31 cellular contexts compared by ENCODE assay signal in genomic region chr2:8170552-8170951, GRCh38.
DNase-seq lines count a peak whose midpoint lies in the region; ATAC-seq, FAIRE-seq and TF ChIP-seq lines count a peak whose summit lies in the region.
"Had no signal": no experiment of that assay in that cellular context is flagged by ENCODE, and none has a peak within 500 bp of the region (broad histone marks: within the 10 kb centered on the region; RNA-seq: fewer than 3 reads in every experiment).

No MANE protein-coding gene starts in this region.

- no peak overlapping the region for H3K23ac ChIP-seq in H1 (ENCODE audit: insufficient read length)

- no peak overlapping the region for H2AK5ac ChIP-seq in H1 (ENCODE audit: low read depth, low read length)

- no peak overlapping the region for H3K4ac ChIP-seq in H1 (replicated peaks; ENCODE audit: insufficient read length, low read depth, low read length)

- no peak overlapping the region for H3K4me3 Mint-ChIP-seq in GM23338
- no peak overlapping the region for H3K4me3 Mint-ChIP-seq in naive thymus-derived CD8-positive, alpha-beta T cell
- H3K4me3 Mint-ChIP-seq: CD14-positive monocyte; naive B cell; stimulated activated naive CD8-positive, alpha-beta T cell treated with anti-CD3 and anti-CD28 coated beads, Interleukin-15, Interleukin-2, amounts not matched to agents 100 ng/mL and 50 ng/mL, for 24 hours had no signal

- peaks cover 4% of the 10 kb centered on the region for H3K4me1 Mint-ChIP-seq in GM23338
- peaks cover 0 to 19% (median 4%) of the 10 kb centered on the region in 4 donors for H3K4me1 Mint-ChIP-seq in naive thymus-derived CD8-positive, alpha-beta T cell
- H3K4me1 Mint-ChIP-seq: naive B cell had no signal

- H3K27me3 ChIP-seq in GM23338 (ENCODE audit: insufficient read depth) (no peaks in the 10 kb centered on the region), H1 (replicated peaks in 1 of 4; ENCODE audit: control insufficient read depth in 3 of 4, extremely low read depth in 1 of 4, insufficient read depth in 3 of 4, low read length in 3 of 4) (no peaks in the 10 kb centered on the region; a peak in 1 of 7 replicates), smooth muscle cell (ENCODE audit: low read depth) (no peaks in the 10 kb centered on the region)
- H3K27me3 ChIP-seq: ovary, SJSA1, testis had no signal

- no peaks in the 10 kb centered on the region for H4K20me1 ChIP-seq in GM23338 (replicated peaks; ENCODE audit: insufficient read depth)
- H4K20me1 ChIP-seq in H1 (replicated peaks in 1 of 2; ENCODE audit: control insufficient read depth in 1 of 2, insufficient read depth in 2 of 2, low read length in 2 of 2): no peaks in the 10 kb centered on the region
- no peaks in the 10 kb centered on the region for H4K20me1 ChIP-seq in smooth muscle cell (ENCODE audit: low read depth)

- H3F3A ChIP-seq in GM23338 (replicated peaks; ENCODE audit: low read depth): no peaks in the 10 kb centered on the region
- H3F3A ChIP-seq in smooth muscle cell (ENCODE audit: low read depth): no peaks in the 10 kb centered on the region

- H3K9ac ChIP-seq in H1 (replicated peaks in 1 of 4; ENCODE audit: extremely low read depth in 1 of 4, low read depth in 3 of 4, low read length in 3 of 4): no peak overlapping the region
- no peak overlapping the region for H3K9ac ChIP-seq in smooth muscle cell (ENCODE audit: low read depth)

- FAIRE-seq in H1 (lab: Jason Lieb, UNC): no peak
- FAIRE-seq: bronchial epithelial cell, frontal cortex, G401.6, K562 had no signal

- H2BK12ac ChIP-seq in H1 (ENCODE audit: low read depth, low read length): peak overlapping the region; percentile 41; the same call in 1 of the 2 replicates

- no peak overlapping the region; the same call in 1 of the 2 replicates for H2BK15ac ChIP-seq in H1 (ENCODE audit: low read length)

- H4K5ac ChIP-seq in H1 (ENCODE audit: insufficient read length, low read depth, low read length): no peak overlapping the region

- DNase-seq in GM23338 (ENCODE audit: low spot score) (no peak), NCI-H524 treated with DMSO at 0.1 percent for 48 hours (lab: John Stamatoyannopoulos, UW) (peak; percentile 61), H1 (ENCODE audit: low read depth in 1 of 2, low spot score in 2 of 2) (no peak), smooth muscle cell (lab: John Stamatoyannopoulos, UW; ENCODE audit: unreplicated experiment) (no peak), NCI-H2029 (lab: John Stamatoyannopoulos, UW) (no peak), NCI-H2107 treated with DMSO at 0.1 percent for 48 hours (lab: John Stamatoyannopoulos, UW; ENCODE audit: unreplicated experiment) (no peak)
- no peak for DNase-seq in naive thymus-derived CD8-positive, alpha-beta T cell
- DNase-seq: activated CD4-positive, alpha-beta T cell treated with anti-CD3 and anti-CD28 coated beads, Interleukin-2, amount 50 U/mL, for 1 hour; activated CD4-positive, CD25-positive, alpha-beta regulatory T cell; activated effector memory CD4-positive, alpha-beta T cell treated with Interleukin-2 at 50 U/mL for 16 hours; activated T-cell treated with anti-CD3 and anti-CD28 coated beads, Interleukin-2, amount 50 U/mL, for 1 hour; Caco-2; kidney glomerular epithelial cell; midbrain; naive B cell; NCI-H1092 treated with DMSO at 0.1 percent for 48 hours; NCI-H1930; NCI-H446; ovary; RPMI8226; stimulated activated CD4-positive, alpha-beta T cell treated with anti-CD3 and anti-CD28 coated beads, Interleukin-1b, Interleukin-23, amount 100 ng/mL, for 48 hours; T-helper 1 cell; testis had no signal

- H2AFZ ChIP-seq in GM23338 (peak overlapping the region; percentile 89), H1 (ENCODE audit: low read length) (peak overlapping the region; percentile 74), smooth muscle cell (ENCODE audit: low read depth) (no peak overlapping the region)

- TF ChIP-seq POLR2A in H1 (IDR thresholded peaks at IDR 0.05; ENCODE audit: control extremely low read depth in 1 of 2, low read depth in 2 of 2, low read length in 2 of 2): no peak

- TF ChIP-seq EP300 in H1 (IDR thresholded peaks at IDR 0.05; ENCODE audit: borderline replicate concordance in 1 of 2, low read depth in 2 of 2, low read length in 2 of 2): no peak

- H3K18ac ChIP-seq in H1 (ENCODE audit: extremely low read depth, low read length): no peak overlapping the region

- H3K4me2 ChIP-seq in GM23338 (peak overlapping the region; percentile 35; the same call in 1 of the 2 replicates), H1 (ENCODE audit: insufficient read depth in 1 of 2, low read depth in 2 of 2, low read length in 2 of 2) (no peak overlapping the region), smooth muscle cell (peak overlapping the region; percentile 25)

- POLR2A ChIA-PET in H1 (lab: Charles Lee; ENCODE audit: partially characterized antibody): no interaction called here
- POLR2A ChIA-PET in naive thymus-derived CD8-positive, alpha-beta T cell (lab: Charles Lee): no interaction called here

- H4K91ac ChIP-seq in H1 (replicated peaks; ENCODE audit: insufficient read length, low read length): peak overlapping the region; percentile 36

- no peaks in the 10 kb centered on the region for H3K79me2 ChIP-seq in GM23338 (replicated peaks; ENCODE audit: insufficient read depth)
- H3K79me2 ChIP-seq in H1 (ENCODE audit: control insufficient read depth in 1 of 2, insufficient read depth in 2 of 2, low read length in 2 of 2): no peaks in the 10 kb centered on the region
- H3K79me2 ChIP-seq in smooth muscle cell (ENCODE audit: low read depth): no peaks in the 10 kb centered on the region

- no peaks in the 10 kb centered on the region for H3K4me1 ChIP-seq in GM23338 (ENCODE audit: insufficient read depth)
- peaks cover 0 to 2% (median 0%) of the 10 kb centered on the region in 4 experiments; a peak in 1 of 7 replicates for H3K4me1 ChIP-seq in H1 (replicated peaks in 1 of 4; ENCODE audit: control insufficient read depth in 3 of 4, insufficient read depth in 4 of 4, low read length in 3 of 4)
- H3K4me1 ChIP-seq in smooth muscle cell (ENCODE audit: low read depth): no peaks in the 10 kb centered on the region
- H3K4me1 ChIP-seq: Caco-2, SJSA1, testis had no signal

- H4K8ac ChIP-seq in H1 (ENCODE audit: extremely low read depth, insufficient read depth, low read length): no peak overlapping the region

- no peak for ATAC-seq in GM23338
- no peak for ATAC-seq in naive thymus-derived CD8-positive, alpha-beta T cell
- ATAC-seq: activated naive CD4-positive, alpha-beta T cell treated with anti-CD3 and anti-CD28 coated beads, Interleukin-2, amount 50 U/mL, for 72 hours; K562 had no signal

- no peaks in the 10 kb centered on the region for H3K36me3 ChIP-seq in GM23338 (ENCODE audit: insufficient read depth)
- H3K36me3 ChIP-seq in H1 (ENCODE audit: control insufficient read depth in 2 of 4, insufficient read depth in 4 of 4, low read length in 3 of 4): no peaks in the 10 kb centered on the region
- H3K36me3 ChIP-seq in smooth muscle cell (ENCODE audit: low read depth): no peaks in the 10 kb centered on the region
- H3K36me3 ChIP-seq: ovary, SJSA1 had no signal

- H2BK120ac ChIP-seq in H1 (replicated peaks; ENCODE audit: low read depth, low read length): peak overlapping the region; percentile 24

- H3K36me3 Mint-ChIP-seq in GM23338 (ENCODE audit: low read depth): no peaks in the 10 kb centered on the region
- H3K36me3 Mint-ChIP-seq in naive thymus-derived CD8-positive, alpha-beta T cell: peaks cover 0 to 5% (median 2%) of the 10 kb centered on the region in 3 donors

- no peaks in the 10 kb centered on the region for H3K23me2 ChIP-seq in H1 (ENCODE audit: low read depth, low read length)

- TF ChIP-seq RAD21 in H1 (IDR thresholded peaks at IDR 0.05 in 1 of 2, conservative IDR thresholded peaks at IDR 0.05 in 1 of 2; ENCODE audit: low read depth in 2 of 2, low read length in 2 of 2): no peak

- no peak overlapping the region for H3K27ac Mint-ChIP-seq in GM23338
- no peak overlapping the region for H3K27ac Mint-ChIP-seq in naive thymus-derived CD8-positive, alpha-beta T cell
- H3K27ac Mint-ChIP-seq: activated naive CD4-positive, alpha-beta T cell treated with anti-CD3 and anti-CD28 coated beads, Interleukin-2, amount 50 U/mL, for 72 hours; CD14-positive monocyte; stimulated activated naive CD8-positive, alpha-beta T cell treated with anti-CD3 and anti-CD28 coated beads, Interleukin-15, Interleukin-2, amounts not matched to agents 100 ng/mL and 50 ng/mL, for 24 hours had no signal

- H2BK20ac ChIP-seq in H1 (ENCODE audit: low read length): peak overlapping the region; percentile 92

- no peaks in the 10 kb centered on the region; the same call in 2 of the 3 replicates for H3K9me3 Mint-ChIP-seq in GM23338
- peaks cover 0 to 11% (median 9%) of the 10 kb centered on the region in 9 donors for H3K9me3 Mint-ChIP-seq in naive thymus-derived CD8-positive, alpha-beta T cell

- no peaks in the 10 kb centered on the region for H3K27me3 Mint-ChIP-seq in GM23338 (ENCODE audit: insufficient read depth, low read depth, poor library complexity)
- peaks cover 0 to 16% (median 4%) of the 10 kb centered on the region in 5 donors for H3K27me3 Mint-ChIP-seq in naive thymus-derived CD8-positive, alpha-beta T cell
- H3K27me3 Mint-ChIP-seq: stimulated activated naive CD8-positive, alpha-beta T cell treated with anti-CD3 and anti-CD28 coated beads, Interleukin-15, Interleukin-2, amounts not matched to agents 100 ng/mL and 50 ng/mL, for 24 hours had no signal

- H3K9me3 ChIP-seq in H1 (ENCODE audit: insufficient read depth in 2 of 2, low read depth in 1 of 2, low read length in 1 of 2) (no peaks in the 10 kb centered on the region), smooth muscle cell (replicated peaks; ENCODE audit: low read depth) (no peaks in the 10 kb centered on the region)
- H3K9me3 ChIP-seq: Caco-2, ovary, SJSA1, testis had no signal

- H3K4me3 ChIP-seq in GM23338: no peak overlapping the region
- no peak overlapping the region for H3K4me3 ChIP-seq in H1 (ENCODE audit: extremely low read depth in 1 of 4, insufficient read depth in 2 of 4, low read depth in 3 of 4, low read length in 4 of 4)
- H3K4me3 ChIP-seq in smooth muscle cell: no peak overlapping the region
- H3K4me3 ChIP-seq: K562, ovary, SJSA1, testis had no signal

- H2BK5ac ChIP-seq in H1 (ENCODE audit: low read depth, low read length): no peak overlapping the region

- TF ChIP-seq CTCF in GM23338 (conservative IDR thresholded peaks at IDR 0.05; ENCODE audit: low read depth in 2 of 2): no peak
- TF ChIP-seq CTCF in H1 (IDR thresholded peaks at IDR 0.05; ENCODE audit: control extremely low read depth in 1 of 3, insufficient read depth in 1 of 3, low read depth in 1 of 3, low read length in 3 of 3): no peak
- TF ChIP-seq CTCF in smooth muscle cell (IDR thresholded peaks at IDR 0.05; ENCODE audit: borderline replicate concordance, insufficient read depth, poor library complexity, severe bottlenecking): no peak

- no peaks in the 10 kb centered on the region for H3K79me1 ChIP-seq in H1 (ENCODE audit: low read depth, low read length)

- no peak overlapping the region for H3K27ac ChIP-seq in GM23338 (ENCODE audit: low read depth)
- H3K27ac ChIP-seq in H1 (ENCODE audit: low read depth, low read length): no peak overlapping the region; the same call in 1 of the 2 replicates
- no peak overlapping the region for H3K27ac ChIP-seq in smooth muscle cell (ENCODE audit: low read depth)
- H3K27ac ChIP-seq: SJSA1, testis had no signal

- H3K14ac ChIP-seq in H1 (ENCODE audit: insufficient read length): no peak overlapping the region

- CTCF ChIA-PET in H1 (lab: Charles Lee; ENCODE audit: partially characterized antibody): interaction anchor here (0.6 to 1.2 kb wide), 3 partner anchors 10 to 145 kb away, joined by 3 read pairs; no protein-coding TSS in a partner anchor

- H3K56ac ChIP-seq in H1 (replicated peaks; ENCODE audit: insufficient read length, low read depth, low read length): no peak overlapping the region

- WGBS in H1 (ENCODE audit: extremely low coverage in 1 of 2, insufficient coverage in 1 of 2, insufficient read length in 1 of 2, insufficient replicate concordance in 2 of 2, low coverage in 1 of 2, low lambda C conversion rate in 2 of 2, missing lambda C conversion rate in 1 of 2), 2 experiments: 83% methylated on average over 4 of the region's 4 CpGs; no CpG with 5 or more reads in 1 of the 2 experiments
- 37% methylated on average over 4 of the region's 4 CpGs for WGBS in smooth muscle cell (ENCODE audit: low lambda C conversion rate)

- peaks cover 5% of the 10 kb centered on the region; the same call in 1 of the 2 replicates for H3K9me2 ChIP-seq in GM23338 (ENCODE audit: insufficient read depth)

Comparison
In these comparisons a context has a peak if more than half of its experiments do, and no peak if none do; other contexts are left out.
1. H3K4me2 ChIP-seq: peak in GM23338 (single experiment) and smooth muscle cell (single experiment); none in H1 (0 of 2).